In the genomic region with DNA sequence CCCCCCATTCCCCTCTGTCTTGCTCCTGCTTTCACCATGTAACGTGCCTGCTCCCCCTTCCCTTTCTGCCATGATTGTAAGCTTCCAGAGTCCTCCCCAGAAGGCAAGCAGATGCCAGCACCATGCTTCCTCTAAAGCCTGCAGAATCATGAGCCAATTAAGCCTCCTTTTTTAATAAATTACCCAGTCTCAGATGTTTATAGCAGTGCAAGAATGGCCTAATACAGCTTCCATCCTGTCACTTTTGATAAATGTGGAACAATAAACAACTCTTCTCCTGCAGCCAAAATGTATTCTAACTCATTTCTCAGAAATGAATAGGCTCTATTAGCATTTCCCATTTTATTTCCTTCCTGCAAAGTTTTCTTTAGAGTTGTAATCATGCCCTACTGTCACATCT, we compare ENCODE assay signal across 1 cellular context.
TF ChIP-seq lines count a peak whose summit lies in the region.

No MANE protein-coding gene starts in this region.

TF ChIP-seq in K562, 482 proteins besides CTCF, POLR2A, EP300 and RAD21:
- TF ChIP-seq ESRRA (IDR thresholded peaks at IDR 0.05; ENCODE audit: borderline replicate concordance, low read depth) (no peak), CAMTA2 (CRISPR knock-in tag; conservative IDR thresholded peaks at IDR 0.05) (no peak), SUPT5H (IDR thresholded peaks at IDR 0.05) (no peak), ATF1 (CRISPR knock-in tag; IDR thresholded peaks at IDR 0.05) (no peak), ATF1 (tag; IDR thresholded peaks at IDR 0.05) (no peak), SRSF3 (IDR thresholded peaks at IDR 0.05; ENCODE audit: insufficient read depth, low read length) (no peak), ZNF274 (IDR thresholded peaks at IDR 0.05; ENCODE audit: borderline replicate concordance, low read depth, low read length) (no peak), NBN (IDR thresholded peaks at IDR 0.05; ENCODE audit: low read depth) (no peak), ZSCAN29 (IDR thresholded peaks at IDR 0.05) (no peak), JUNB (CRISPR knock-in tag; conservative IDR thresholded peaks at IDR 0.05) (no peak)
- TF ChIP-seq, protein P1, sequence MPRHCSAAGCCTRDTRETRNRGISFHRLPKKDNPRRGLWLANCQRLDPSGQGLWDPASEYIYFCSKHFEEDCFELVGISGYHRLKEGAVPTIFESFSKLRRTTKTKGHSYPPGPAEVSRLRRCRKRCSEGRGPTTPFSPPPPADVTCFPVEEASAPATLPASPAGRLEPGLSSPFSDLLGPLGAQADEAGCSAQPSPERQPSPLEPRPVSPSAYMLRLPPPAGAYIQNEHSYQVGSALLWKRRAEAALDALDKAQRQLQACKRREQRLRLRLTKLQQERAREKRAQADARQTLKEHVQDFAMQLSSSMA (CRISPR knock-in tag; IDR thresholded peaks at IDR 0.05), result no peak
- TF ChIP-seq, protein P2, sequence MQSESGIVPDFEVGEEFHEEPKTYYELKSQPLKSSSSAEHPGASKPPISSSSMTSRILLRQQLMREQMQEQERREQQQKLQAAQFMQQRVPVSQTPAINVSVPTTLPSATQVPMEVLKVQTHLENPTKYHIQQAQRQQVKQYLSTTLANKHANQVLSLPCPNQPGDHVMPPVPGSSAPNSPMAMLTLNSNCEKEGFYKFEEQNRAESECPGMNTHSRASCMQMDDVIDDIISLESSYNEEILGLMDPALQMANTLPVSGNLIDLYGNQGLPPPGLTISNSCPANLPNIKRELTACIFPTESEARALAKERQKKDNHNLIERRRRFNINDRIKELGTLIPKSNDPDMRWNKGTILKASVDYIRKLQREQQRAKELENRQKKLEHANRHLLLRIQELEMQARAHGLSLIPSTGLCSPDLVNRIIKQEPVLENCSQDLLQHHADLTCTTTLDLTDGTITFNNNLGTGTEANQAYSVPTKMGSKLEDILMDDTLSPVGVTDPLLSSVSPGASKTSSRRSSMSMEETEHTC (IDR thresholded peaks at IDR 0.05), result no peak
- TF ChIP-seq, protein P3, sequence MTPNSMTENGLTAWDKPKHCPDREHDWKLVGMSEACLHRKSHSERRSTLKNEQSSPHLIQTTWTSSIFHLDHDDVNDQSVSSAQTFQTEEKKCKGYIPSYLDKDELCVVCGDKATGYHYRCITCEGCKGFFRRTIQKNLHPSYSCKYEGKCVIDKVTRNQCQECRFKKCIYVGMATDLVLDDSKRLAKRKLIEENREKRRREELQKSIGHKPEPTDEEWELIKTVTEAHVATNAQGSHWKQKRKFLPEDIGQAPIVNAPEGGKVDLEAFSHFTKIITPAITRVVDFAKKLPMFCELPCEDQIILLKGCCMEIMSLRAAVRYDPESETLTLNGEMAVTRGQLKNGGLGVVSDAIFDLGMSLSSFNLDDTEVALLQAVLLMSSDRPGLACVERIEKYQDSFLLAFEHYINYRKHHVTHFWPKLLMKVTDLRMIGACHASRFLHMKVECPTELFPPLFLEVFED (CRISPR knock-in tag; conservative IDR thresholded peaks at IDR 0.05), result no peak
- TF ChIP-seq, protein P4, sequence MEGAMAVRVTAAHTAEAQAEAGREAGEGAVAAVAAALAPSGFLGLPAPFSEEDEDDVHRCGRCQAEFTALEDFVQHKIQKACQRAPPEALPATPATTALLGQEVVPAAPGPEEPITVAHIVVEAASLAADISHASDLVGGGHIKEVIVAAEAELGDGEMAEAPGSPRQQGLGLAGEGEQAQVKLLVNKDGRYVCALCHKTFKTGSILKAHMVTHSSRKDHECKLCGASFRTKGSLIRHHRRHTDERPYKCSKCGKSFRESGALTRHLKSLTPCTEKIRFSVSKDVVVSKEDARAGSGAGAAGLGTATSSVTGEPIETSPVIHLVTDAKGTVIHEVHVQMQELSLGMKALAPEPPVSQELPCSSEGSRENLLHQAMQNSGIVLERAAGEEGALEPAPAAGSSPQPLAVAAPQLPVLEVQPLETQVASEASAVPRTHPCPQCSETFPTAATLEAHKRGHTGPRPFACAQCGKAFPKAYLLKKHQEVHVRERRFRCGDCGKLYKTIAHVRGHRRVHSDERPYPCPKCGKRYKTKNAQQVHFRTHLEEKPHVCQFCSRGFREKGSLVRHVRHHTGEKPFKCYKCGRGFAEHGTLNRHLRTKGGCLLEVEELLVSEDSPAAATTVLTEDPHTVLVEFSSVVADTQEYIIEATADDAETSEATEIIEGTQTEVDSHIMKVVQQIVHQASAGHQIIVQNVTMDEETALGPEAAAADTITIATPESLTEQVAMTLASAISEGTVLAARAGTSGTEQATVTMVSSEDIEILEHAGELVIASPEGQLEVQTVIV (CRISPR knock-in tag; IDR thresholded peaks at IDR 0.05; ENCODE audit: borderline replicate concordance), result no peak
